13 cellular contexts compared by ENCODE assay signal in the genomic region with DNA sequence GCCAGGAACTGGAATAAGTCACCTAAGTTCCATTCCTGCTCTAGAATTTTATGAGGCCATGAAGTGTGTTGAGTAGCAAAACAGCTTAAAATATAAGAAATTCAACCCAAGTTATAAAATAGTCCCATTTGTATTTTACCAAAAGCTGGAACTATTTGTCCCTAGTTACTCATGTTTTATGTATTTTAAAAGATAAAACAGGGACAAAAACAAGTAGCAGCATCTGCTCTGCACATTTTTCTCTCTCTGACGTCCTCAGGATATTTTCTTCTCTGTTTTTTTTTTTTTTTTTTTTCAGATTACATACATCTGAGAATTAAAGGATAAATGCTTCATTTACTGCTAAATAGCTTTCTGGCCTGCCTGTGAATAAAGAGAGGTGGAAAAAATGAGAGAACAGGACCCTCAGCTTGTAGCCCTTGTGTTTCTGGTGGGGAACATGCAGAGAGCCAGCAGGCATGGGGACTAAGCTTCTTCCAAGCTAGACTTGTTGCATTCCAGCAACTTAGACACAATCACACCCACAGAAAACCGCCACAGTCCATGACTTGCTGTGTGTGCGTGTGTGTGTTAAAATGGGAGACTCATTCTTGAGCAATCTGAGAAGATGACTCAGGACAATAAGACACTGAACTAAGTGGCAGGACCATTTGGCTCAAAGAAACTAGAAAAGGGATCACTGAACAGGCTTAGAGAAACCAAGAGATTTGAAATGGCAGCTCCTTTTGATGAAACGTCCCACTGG.
DNase-seq lines count a peak whose midpoint lies in the region; ATAC-seq, FAIRE-seq and TF ChIP-seq lines count a peak whose summit lies in the region.
"Had no signal": no experiment of that assay in that cellular context is flagged by ENCODE, and none has a peak within 500 bp of the region (broad histone marks: within the 10 kb centered on the region; RNA-seq: fewer than 3 reads in every experiment).

No MANE protein-coding gene starts in this region.

- FAIRE-seq in HTR-8/SVneo (lab: Jason Lieb, UNC), result peak; percentile 71
- FAIRE-seq: GM12892, islet of Langerhans had no signal

- H3K4me3 ChIP-seq in astrocyte of the spinal cord (ENCODE audit: low read depth, low read length), result no peak overlapping the region
- H3K4me3 ChIP-seq: right lobe of liver had no signal

- in situ Hi-C loops in astrocyte of the spinal cord (cut with HindIII; ENCODE audit: low sequenced_read_pairs), result no loop called here

- TF ChIP-seq CTCF in astrocyte of the spinal cord (IDR thresholded peaks at IDR 0.05; ENCODE audit: low read depth, low read length), result no peak

- peak; percentile 58 for DNase-seq in A172 (ENCODE audit: low spot score)
- DNase-seq in HTR-8/SVneo (ENCODE audit: insufficient read length, low spot score), result peak; percentile 27
- peak; percentile 83 for DNase-seq in astrocyte of the spinal cord (ENCODE audit: low read depth, low spot score)
- peak; percentile 99 for DNase-seq in iris pigment epithelial cell (ENCODE audit: low read depth)
- DNase-seq in midbrain (lab: John Stamatoyannopoulos, UW), result no peak
- DNase-seq in NCI-H2227 treated with DMSO at 0.1 percent for 48 hours (lab: John Stamatoyannopoulos, UW), result no peak
- DNase-seq: activated CD4-positive, alpha-beta T cell treated with anti-CD3 and anti-CD28 coated beads, Interleukin-2, amount 10 ng/mL, durations not matched to agents 7 days and 5 days; BE2C; right lobe of liver had no signal

- ATAC-seq in HG03457 (IDR thresholded peaks at IDR 0.05; ENCODE audit: unreplicated experiment), result no peak
- no peak for ATAC-seq in HG03565 (IDR thresholded peaks at IDR 0.05; ENCODE audit: unreplicated experiment)

Comparison
In these comparisons a context has a peak if more than half of its experiments do, and no peak if none do; other contexts are left out.
1. DNase-seq: peak in A172 (single experiment), HTR-8/SVneo (single experiment), astrocyte of the spinal cord (single experiment) and iris pigment epithelial cell (single experiment); none in midbrain (single experiment) and NCI-H2227 treated with DMSO at 0.1 percent for 48 hours (single experiment).